Comparison of ENCODE assay signal across 21 cellular contexts in the genomic region with DNA sequence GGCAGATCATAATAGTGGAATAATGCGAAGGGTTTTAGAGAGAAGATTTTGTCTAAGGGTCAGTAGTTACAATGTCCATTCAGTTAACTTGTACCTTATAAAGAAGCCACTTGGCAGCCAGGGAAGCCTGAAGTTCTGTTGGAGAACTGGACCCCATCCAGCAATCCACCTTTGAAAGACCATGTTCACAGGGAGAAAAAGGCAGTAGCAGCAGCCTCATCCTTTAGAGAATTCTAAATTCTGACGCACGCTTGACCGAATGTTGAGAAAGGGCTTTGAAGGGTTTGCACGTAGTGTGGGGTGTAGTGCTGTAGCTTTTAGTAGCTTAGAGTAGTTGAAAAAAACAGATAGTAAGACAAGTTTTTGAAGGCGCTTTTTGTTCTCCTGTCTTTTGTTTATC.
"Had no signal": no experiment of that assay in that cellular context is flagged by ENCODE, and none has a peak within 500 bp of the region (broad histone marks: within the 10 kb centered on the region; RNA-seq: fewer than 3 reads in every experiment).

No MANE protein-coding gene starts in this region.

- H3K4me3 ChIP-seq: colonic mucosa, dorsolateral prefrontal cortex, left lung, sigmoid colon, thoracic aorta, uterus had no signal

- H3K4me1 ChIP-seq: colonic mucosa, left lung, uterus had no signal

- DNase-seq: activated CD4-positive, alpha-beta T cell treated with anti-CD3 and anti-CD28 coated beads for 36 hours; activated CD4-positive, CD25-positive, alpha-beta regulatory T cell; activated CD8-positive, alpha-beta memory T cell treated with anti-CD3 and anti-CD28 coated beads, Interleukin-2, amount 10 ng/mL, durations not matched to agents 7 days and 5 days; activated CD8-positive, alpha-beta T cell treated with anti-CD3 and anti-CD28 coated beads, Interleukin-2, amount 10 ng/mL, durations not matched to agents 7 days and 5 days; activated T-cell treated with anti-CD3 and anti-CD28 coated beads, Interleukin-2, amount 50 U/mL, for 48 hours; cerebellar nuclear complex; colonic mucosa; dorsolateral prefrontal cortex; head of caudate nucleus; kidney glomerular epithelial cell; left lung; midbrain; naive thymus-derived CD8-positive, alpha-beta T cell; posterior cingulate gyrus; sigmoid colon; small intestine; stimulated activated CD4-positive, alpha-beta T cell treated with anti-CD3 and anti-CD28 coated beads, Interleukin-4, amount 100 ng/mL, for 24 hours; T-helper 1 cell had no signal

- ATAC-seq: activated CD4-positive, alpha-beta T cell treated with anti-CD3 and anti-CD28 coated beads for 36 hours; activated CD8-positive, alpha-beta memory T cell treated with anti-CD3 and anti-CD28 coated beads, Interleukin-2, amount 10 ng/mL, durations not matched to agents 7 days and 5 days; activated CD8-positive, alpha-beta T cell treated with anti-CD3 and anti-CD28 coated beads, Interleukin-2, amount 10 ng/mL, durations not matched to agents 7 days and 5 days; left lung; naive thymus-derived CD8-positive, alpha-beta T cell; stimulated activated effector memory CD8-positive, alpha-beta T cell treated with anti-CD3 and anti-CD28 coated beads, Interleukin-12 subunit alpha, Interleukin-12 subunit beta, amount 100 ng/mL, for 72 hours had no signal

- H3K27ac ChIP-seq: colonic mucosa, left lung, thoracic aorta, uterus had no signal

- H3K27me3 ChIP-seq: colonic mucosa, dorsolateral prefrontal cortex, left lung, sigmoid colon, uterus had no signal

- H3K9me3 ChIP-seq: colonic mucosa, left lung, sigmoid colon, thoracic aorta, uterus had no signal
